ENCODE assay signal across 8 cellular contexts in genomic region chr2:237626813-237627451, GRCh38. TPM values are rescaled to one million over a fixed set of nuclear protein-coding genes. Genes with fewer than 3 reads are reported as not detected.
A peak's percentile ranks its signal among the peaks of the same experiment; 100 is the strongest.
DNase-seq lines count a peak whose midpoint lies in the region; ATAC-seq, FAIRE-seq and TF ChIP-seq lines count a peak whose summit lies in the region.

No MANE protein-coding gene starts in this region.

- H3K79me2 ChIP-seq in PC-3 (ENCODE audit: low read length) (peaks cover 12% of the 10 kb centered on the region), endothelial cell of umbilical vein (ENCODE audit: control insufficient read depth, insufficient read depth, low read length) (no peaks in the 10 kb centered on the region)

- peaks cover 0 to 24% (median 10%) of the 10 kb centered on the region in 5 donors for H3K27me3 Mint-ChIP-seq in naive thymus-derived CD8-positive, alpha-beta T cell

- H3K9me1 ChIP-seq in endothelial cell of umbilical vein (replicated peaks; ENCODE audit: control insufficient read depth, extremely low read depth, insufficient read depth, low read length): no peaks in the 10 kb centered on the region

- ATAC-seq in PC-3: no peak; the same call in 1 of the 2 replicates
- peak; percentile 52 to 59 for ATAC-seq in naive thymus-derived CD8-positive, alpha-beta T cell
- ATAC-seq in GM21360 (IDR thresholded peaks at IDR 0.05; ENCODE audit: unreplicated experiment): no peak

- no peaks in the 10 kb centered on the region for H3K9me3 ChIP-seq in A673 (ENCODE audit: low read depth, low read length, poor library complexity, severe bottlenecking)
- H3K9me3 ChIP-seq in PC-3 (ENCODE audit: low read length): no peaks in the 10 kb centered on the region
- no peaks in the 10 kb centered on the region for H3K9me3 ChIP-seq in endothelial cell of umbilical vein (replicated peaks; ENCODE audit: control insufficient read depth, insufficient read depth, low read length)

- H3K27ac ChIP-seq in A673 (ENCODE audit: low read depth, low read length, poor library complexity, severe bottlenecking) (no peak overlapping the region), PC-3 (ENCODE audit: low read length) (no peak overlapping the region), endothelial cell of umbilical vein (ENCODE audit: insufficient read depth, low read depth, low read length) (no peak overlapping the region)

- peak overlapping the region; percentile 63 to 94 (median 83) for H3K4me3 Mint-ChIP-seq in naive thymus-derived CD8-positive, alpha-beta T cell

- H2AFZ ChIP-seq in PC-3 (ENCODE audit: low read length) (0 out of 2 replicates have a peak overlapping the region, but pooled peaks have one; percentile 42), endothelial cell of umbilical vein (ENCODE audit: low read depth, low read length) (peak overlapping the region; percentile 48)

- H3K4me1 ChIP-seq in A673 (ENCODE audit: insufficient read depth, low read length, poor library complexity, severe bottlenecking) (no peaks in the 10 kb centered on the region), PC-3 (ENCODE audit: insufficient read depth, low read length) (peaks cover 10% of the 10 kb centered on the region; the same call in 1 of the 2 replicates), endothelial cell of umbilical vein (ENCODE audit: control insufficient read depth, extremely low read depth, insufficient read depth, low read length) (peaks cover 13% of the 10 kb centered on the region)

- H3K9ac ChIP-seq in PC-3 (ENCODE audit: low read length): no peak overlapping the region
- peak overlapping the region; percentile 41 for H3K9ac ChIP-seq in endothelial cell of umbilical vein (replicated peaks; ENCODE audit: extremely low read depth, insufficient read depth, low read length)

- TF ChIP-seq POLR2A in endothelial cell of umbilical vein (IDR thresholded peaks at IDR 0.05; ENCODE audit: low read depth, low read length): no peak

- POLR2A ChIA-PET in A673 (lab: Charles Lee; ENCODE audit: low non-redundant PET): no interaction called here
- POLR2A ChIA-PET in PC-3 (lab: Charles Lee; ENCODE audit: unreplicated experiment): no interaction called here
- POLR2A ChIA-PET in endothelial cell of umbilical vein (lab: Charles Lee): interaction anchor here (1.4 kb wide), 1 partner anchor 10 kb away, joined by 4 read pairs; no protein-coding TSS in a partner anchor
- POLR2A ChIA-PET in naive thymus-derived CD8-positive, alpha-beta T cell (lab: Charles Lee): interaction anchor here (1.8 kb wide), 1 partner anchor 65 kb away, joined by 5 read pairs; no protein-coding TSS in a partner anchor

- BruUV-seq in A673 (replicated peaks; lab: Mats Ljungman, UMichigan) (no TSS peak), PC-3 (replicated peaks; lab: Mats Ljungman, UMichigan) (no TSS peak), endothelial cell of umbilical vein (replicated peaks; lab: Mats Ljungman, UMichigan) (no TSS peak)

- peak overlapping the region; percentile 69 for H3K4me3 ChIP-seq in A673 (ENCODE audit: low read depth, low read length, poor library complexity, severe bottlenecking)
- peak overlapping the region; percentile 30; the same call in 1 of the 2 replicates for H3K4me3 ChIP-seq in PC-3 (ENCODE audit: low read length)
- peak overlapping the region in 1 of 3 experiments; percentile 42 for H3K4me3 ChIP-seq in endothelial cell of umbilical vein (replicated peaks in 1 of 3; ENCODE audit: insufficient read depth in 1 of 3, low read depth in 1 of 3, low read length in 3 of 3)

- no peaks in the 10 kb centered on the region for H3K9me3 Mint-ChIP-seq in naive thymus-derived CD8-positive, alpha-beta T cell

- H3K27me3 ChIP-seq in A673 (replicated peaks; ENCODE audit: insufficient read depth, low read depth, low read length, poor library complexity): no peaks in the 10 kb centered on the region
- H3K27me3 ChIP-seq in PC-3 (ENCODE audit: low read length): peaks cover 4% of the 10 kb centered on the region; the same call in 1 of the 2 replicates
- no peaks in the 10 kb centered on the region for H3K27me3 ChIP-seq in endothelial cell of umbilical vein (ENCODE audit: control insufficient read depth in 2 of 2, insufficient read depth in 2 of 2, low read length in 2 of 2)

- dilution Hi-C loops in endothelial cell of umbilical vein (cut with MboI; ENCODE audit: extremely low pct_ligation_motif_present, low sequenced_read_pairs): no loop called here

- FAIRE-seq in endothelial cell of umbilical vein (lab: Jason Lieb, UNC): no peak

- H3K27ac Mint-ChIP-seq in naive thymus-derived CD8-positive, alpha-beta T cell: peak overlapping the region; percentile 19 to 93 (median 84)

- H4K20me1 ChIP-seq in PC-3 (ENCODE audit: low read length) (no peaks in the 10 kb centered on the region), endothelial cell of umbilical vein (replicated peaks; ENCODE audit: control insufficient read depth, extremely low read depth, insufficient read depth, low read length) (no peaks in the 10 kb centered on the region)

- CTCF ChIA-PET in A673 (lab: Charles Lee): no interaction called here
- CTCF ChIA-PET in PC-3 (lab: Charles Lee): no interaction called here
- CTCF ChIA-PET in endothelial cell of umbilical vein (lab: Charles Lee): interaction anchor here (1.1 to 1.9 kb wide), 4 partner anchors 10 to 118 kb away, joined by 3 to 5 read pairs (median 4); no protein-coding TSS in a partner anchor

- intact Hi-C loops in A673 (cut with micrococcal nuclease; ENCODE audit: unreplicated experiment): no loop called here
- intact Hi-C loops in PC-3 (cut with micrococcal nuclease): no loop called here
- intact Hi-C loops in endothelial cell of umbilical vein (cut with micrococcal nuclease): loop anchor here (1.0 kb wide), 2 partner anchors 10 to 46 kb away; no protein-coding TSS in a partner anchor

- DNase-seq in A673 (ENCODE audit: low spot score) (no peak), PC-3 (no peak), endothelial cell of umbilical vein (ENCODE audit: low read depth, low spot score) (no peak), DMS153 (lab: John Stamatoyannopoulos, UW) (no peak), 8988T (no peak), D341Med (ENCODE audit: low spot score) (no peak)
- DNase-seq in naive thymus-derived CD8-positive, alpha-beta T cell: peak in 3 of 10 donors; percentile 18 to 29 (median 22)

- peaks cover 0 to 3% (median 0%) of the 10 kb centered on the region in 3 donors for H3K36me3 Mint-ChIP-seq in naive thymus-derived CD8-positive, alpha-beta T cell

- H3K4me1 Mint-ChIP-seq in naive thymus-derived CD8-positive, alpha-beta T cell: peaks cover 14 to 41% (median 35%) of the 10 kb centered on the region in 4 donors

- no peaks in the 10 kb centered on the region for H3K9me2 ChIP-seq in PC-3 (replicated peaks; ENCODE audit: low read length)

- H3K36me3 ChIP-seq in A673 (ENCODE audit: insufficient read depth, low read length, poor library complexity, severe bottlenecking) (no peaks in the 10 kb centered on the region), PC-3 (ENCODE audit: low read depth, low read length) (no peaks in the 10 kb centered on the region), endothelial cell of umbilical vein (ENCODE audit: control insufficient read depth in 2 of 2, extremely low read depth in 1 of 2, insufficient read depth in 2 of 2, low read length in 2 of 2) (peaks cover 0 to under 1% of the 10 kb centered on the region in 2 experiments)

- no peak for TF ChIP-seq CTCF in A673 (conservative IDR thresholded peaks at IDR 0.05; ENCODE audit: low read depth, low read length)
- no peak for TF ChIP-seq CTCF in PC-3 (conservative IDR thresholded peaks at IDR 0.05; ENCODE audit: low read depth, low read length)
- no peak for TF ChIP-seq CTCF in endothelial cell of umbilical vein (IDR thresholded peaks at IDR 0.05; ENCODE audit: extremely low read depth in 1 of 2, insufficient read depth in 1 of 2, low read depth in 1 of 2, low read length in 2 of 2)

- H3K4me2 ChIP-seq in PC-3 (ENCODE audit: low read length): peak overlapping the region; percentile 56; the same call in 1 of the 2 replicates
- H3K4me2 ChIP-seq in endothelial cell of umbilical vein (ENCODE audit: insufficient read depth, low read length): peak overlapping the region; percentile 42

- H3F3A ChIP-seq in PC-3 (ENCODE audit: low read length, unreplicated experiment): no peaks in the 10 kb centered on the region

TF ChIP-seq in endothelial cell of umbilical vein, 7 proteins besides CTCF, POLR2A, EP300 and RAD21:
- TF ChIP-seq POLR2AphosphoS5 (IDR thresholded peaks at IDR 0.05; ENCODE audit: insufficient read depth, low read depth, low read length) (no peak), EZH2 (IDR thresholded peaks at IDR 0.05; ENCODE audit: borderline replicate concordance, low read depth, low read length, severe bottlenecking) (peak; percentile 38)

RNA-seq across cellular contexts. Expression of gene LRRFIP1, which starts 0.5 kb away (rescaled TPM):
- 69.3 and 71.8 TPM in 2 replicates for total RNA-seq in A673 (2021)
- 87.8 and 106 TPM in 2 replicates for total RNA-seq in PC-3 (2014; rRNA removed)
- total RNA-seq in endothelial cell of umbilical vein: 162 and 179 TPM in 2 replicates
- polyA plus RNA-seq in endothelial cell of umbilical vein: 29.4 and 39.2 TPM in 2 replicates
- polyA plus RNA-seq in endothelial cell of umbilical vein (2011; cell fraction: cytosol; rRNA removed): 58.3 and 61.7 TPM in 2 replicates
- 115 and 146 TPM in 2 replicates for polyA plus RNA-seq in endothelial cell of umbilical vein (2011; cell fraction: nucleus; rRNA removed)
- polyA plus RNA-seq in endothelial cell of umbilical vein (2012): 111 and 127 TPM in 2 replicates
- 59.4 and 60.0 TPM in 2 replicates for polyA minus RNA-seq in endothelial cell of umbilical vein
- 19.9 TPM for polyA minus RNA-seq in endothelial cell of umbilical vein (2011; cell fraction: cytosol; rRNA and poly(A)+ RNA removed)
- 105 and 131 TPM in 2 replicates for polyA minus RNA-seq in endothelial cell of umbilical vein (2011; cell fraction: nucleus; rRNA and poly(A)+ RNA removed)
- total RNA-seq in naive thymus-derived CD8-positive, alpha-beta T cell: 100 to 1,000 TPM; 102 to 103 TPM
- polyA plus RNA-seq in naive thymus-derived CD8-positive, alpha-beta T cell: 10 to 100 TPM; 72.9 to 91.8 (median 81.6) TPM

RNA-seq across cellular contexts. Expression of gene RAB17, which starts 36.4 kb away (rescaled TPM):
- total RNA-seq in A673 (2021): 0.62 TPM in 1 of 2 replicates, not detected in the other
- 28.9 and 52.2 TPM in 2 replicates for total RNA-seq in PC-3 (2014; rRNA removed)
- 0.55 and 0.77 TPM in 2 replicates for total RNA-seq in endothelial cell of umbilical vein
- polyA plus RNA-seq in endothelial cell of umbilical vein: 0.37 and 0.41 TPM in 2 replicates
- 0.19 and 0.56 TPM in 2 replicates for polyA plus RNA-seq in endothelial cell of umbilical vein (2011; cell fraction: cytosol; rRNA removed)
- polyA plus RNA-seq in endothelial cell of umbilical vein (2011; cell fraction: nucleus; rRNA removed): 1.3 and 1.8 TPM in 2 replicates
- 0.16 TPM in 1 of 2 replicates, not detected in the other for polyA plus RNA-seq in endothelial cell of umbilical vein (2012)
- polyA minus RNA-seq in endothelial cell of umbilical vein: 0.51 and 0.63 TPM in 2 replicates
- polyA minus RNA-seq in endothelial cell of umbilical vein (2011; cell fraction: cytosol; rRNA and poly(A)+ RNA removed): 2.3 TPM
- 1.0 and 1.3 TPM in 2 replicates for polyA minus RNA-seq in endothelial cell of umbilical vein (2011; cell fraction: nucleus; rRNA and poly(A)+ RNA removed)
- not detected for total RNA-seq in naive thymus-derived CD8-positive, alpha-beta T cell
- polyA plus RNA-seq in naive thymus-derived CD8-positive, alpha-beta T cell: not detected

Comparison
In these comparisons a context has a peak if more than half of its experiments do, and no peak if none do; other contexts are left out.
1. ATAC-seq: peak in naive thymus-derived CD8-positive, alpha-beta T cell (2 of 2); none in PC-3 (single experiment) and GM21360 (single experiment).
2. RNA of gene RAB17, which starts 36.4 kb away (total RNA-seq): 28.9 to 52.2 TPM in PC-3; 0.55 to 0.77 TPM in endothelial cell of umbilical vein, 0.62 TPM in A673 and not detected in naive thymus-derived CD8-positive, alpha-beta T cell; every median in the first group is over 10 times any median in the second.
3. POLR2A ChIA-PET loops: an anchor here in endothelial cell of umbilical vein (1.4 kb wide) and naive thymus-derived CD8-positive, alpha-beta T cell (1.8 kb wide); none called in A673 and PC-3.